10 cellular contexts compared by ENCODE assay signal in genomic region chr6:142843344-142843743, GRCh38.
DNase-seq lines count a peak whose midpoint lies in the region; ATAC-seq and TF ChIP-seq lines count a peak whose summit lies in the region.
"Had no signal": no experiment of that assay in that cellular context is flagged by ENCODE, and none has a peak within 500 bp of the region (broad histone marks: within the 10 kb centered on the region; RNA-seq: fewer than 3 reads in every experiment).

No MANE protein-coding gene starts in this region.

- no peaks in the 10 kb centered on the region for H3K9me3 Mint-ChIP-seq in activated naive CD8-positive, alpha-beta T cell treated with anti-CD3 and anti-CD28 coated beads for 36 hours
- H3K9me3 Mint-ChIP-seq in naive thymus-derived CD8-positive, alpha-beta T cell: no peaks in the 10 kb centered on the region

- DNase-seq in HT-29 (ENCODE audit: low spot score) (peak; percentile 29), NCI-H82 treated with DMSO at 0.1 percent for 48 hours (lab: John Stamatoyannopoulos, UW; ENCODE audit: unreplicated experiment) (no peak), NCI-H2081 treated with DMSO at 0.1 percent for 48 hours (lab: John Stamatoyannopoulos, UW) (no peak), Kasumi-1 (lab: John Stamatoyannopoulos, UW) (no peak), A673 (ENCODE audit: low spot score) (no peak)
- no peak for DNase-seq in activated naive CD8-positive, alpha-beta T cell treated with anti-CD3 and anti-CD28 coated beads for 36 hours
- DNase-seq in naive thymus-derived CD8-positive, alpha-beta T cell: no peak
- DNase-seq: DMS53 had no signal

- H3K27me3 ChIP-seq in BLaER1 treated with 17β-estradiol and CSF1 and Interleukin-3, amounts not matched to agents 10 nM and 100 nM: no peaks in the 10 kb centered on the region
- no peaks in the 10 kb centered on the region for H3K27me3 ChIP-seq in A673 (replicated peaks; ENCODE audit: insufficient read depth, low read depth, low read length, poor library complexity)
- H3K27me3 ChIP-seq: right atrium auricular region had no signal

- no peaks in the 10 kb centered on the region for H3K27me3 Mint-ChIP-seq in activated naive CD8-positive, alpha-beta T cell treated with anti-CD3 and anti-CD28 coated beads for 36 hours
- no peaks in the 10 kb centered on the region for H3K27me3 Mint-ChIP-seq in naive thymus-derived CD8-positive, alpha-beta T cell

- peaks cover 89% of the 10 kb centered on the region for H3K4me1 Mint-ChIP-seq in activated naive CD8-positive, alpha-beta T cell treated with anti-CD3 and anti-CD28 coated beads for 36 hours
- peaks cover 38 to 92% (median 84%) of the 10 kb centered on the region in 4 donors for H3K4me1 Mint-ChIP-seq in naive thymus-derived CD8-positive, alpha-beta T cell

- H3K4me2 ChIP-seq in BLaER1 treated with 17β-estradiol and CSF1 and Interleukin-3, amounts not matched to agents 10 nM and 100 nM: peak overlapping the region; percentile 50 to 94 (median 69); a peak in 21 of 22 replicates

- TF ChIP-seq CTCF in A673 (conservative IDR thresholded peaks at IDR 0.05; ENCODE audit: low read depth, low read length): no peak

- ATAC-seq in naive thymus-derived CD8-positive, alpha-beta T cell: peak in 1 of 2 donors; percentile 19

- H3K4me3 ChIP-seq in BLaER1 treated with 17β-estradiol and CSF1 and Interleukin-3, amounts not matched to agents 10 nM and 100 nM: no peak overlapping the region
- H3K4me3 ChIP-seq in A673 (ENCODE audit: low read depth, low read length, poor library complexity, severe bottlenecking): no peak overlapping the region

- peaks cover 0 to 3% (median 0%) of the 10 kb centered on the region in 11 experiments; a peak in 2 of 22 replicates for H3K36me3 ChIP-seq in BLaER1 treated with 17β-estradiol and CSF1 and Interleukin-3, amounts not matched to agents 10 nM and 100 nM
- no peaks in the 10 kb centered on the region for H3K36me3 ChIP-seq in A673 (ENCODE audit: insufficient read depth, low read length, poor library complexity, severe bottlenecking)
- H3K36me3 ChIP-seq: right atrium auricular region had no signal

- H3K4me1 ChIP-seq in BLaER1 treated with 17β-estradiol and CSF1 and Interleukin-3, amounts not matched to agents 10 nM and 100 nM: peaks cover 67 to 78% (median 71%) of the 10 kb centered on the region in 10 experiments
- H3K4me1 ChIP-seq in A673 (ENCODE audit: insufficient read depth, low read length, poor library complexity, severe bottlenecking): peaks cover 42% of the 10 kb centered on the region

- peak overlapping the region; percentile 64 for H3K4me3 Mint-ChIP-seq in activated naive CD8-positive, alpha-beta T cell treated with anti-CD3 and anti-CD28 coated beads for 36 hours
- peak overlapping the region; percentile 77 to 92 (median 84) for H3K4me3 Mint-ChIP-seq in naive thymus-derived CD8-positive, alpha-beta T cell

- H3K27ac ChIP-seq in BLaER1 treated with 17β-estradiol and CSF1 and Interleukin-3, amounts not matched to agents 10 nM and 100 nM: peak overlapping the region in 5 of 11 experiments; percentile 22 to 44 (median 35); a peak in 3 of 22 replicates
- H3K27ac ChIP-seq in A673 (ENCODE audit: low read depth, low read length, poor library complexity, severe bottlenecking): no peak overlapping the region

- peak overlapping the region in 1 of 11 experiments; percentile 26; a peak in 1 of 22 replicates for H3K9ac ChIP-seq in BLaER1 treated with 17β-estradiol and CSF1 and Interleukin-3, amounts not matched to agents 10 nM and 100 nM

- peaks cover 0 to 62% (median 13%) of the 10 kb centered on the region in 11 experiments; a peak in 10 of 22 replicates for H4K20me1 ChIP-seq in BLaER1 treated with 17β-estradiol and CSF1 and Interleukin-3, amounts not matched to agents 10 nM and 100 nM

- H3K36me3 Mint-ChIP-seq in activated naive CD8-positive, alpha-beta T cell treated with anti-CD3 and anti-CD28 coated beads for 36 hours: peaks cover 39% of the 10 kb centered on the region
- no peaks in the 10 kb centered on the region for H3K36me3 Mint-ChIP-seq in naive thymus-derived CD8-positive, alpha-beta T cell

- POLR2A ChIA-PET in naive thymus-derived CD8-positive, alpha-beta T cell (lab: Charles Lee): interaction anchor here (0.5 to 9.2 kb wide), 11 partner anchors 8 to 103 kb away, joined by 3 to 153 read pairs (median 9); no protein-coding TSS in a partner anchor
- POLR2A ChIA-PET in A673 (lab: Charles Lee; ENCODE audit: low non-redundant PET): interaction anchor here (0.6 kb wide), 1 partner anchor 117 kb away, joined by 3 read pairs; no protein-coding TSS in a partner anchor

- peak overlapping the region; percentile 96 for H3K27ac Mint-ChIP-seq in activated naive CD8-positive, alpha-beta T cell treated with anti-CD3 and anti-CD28 coated beads for 36 hours
- peak overlapping the region; percentile 91 to 98 (median 96) for H3K27ac Mint-ChIP-seq in naive thymus-derived CD8-positive, alpha-beta T cell

- no TSS peak for BruUV-seq in A673 (replicated peaks; lab: Mats Ljungman, UMichigan)

- H3K9me3 ChIP-seq in BLaER1 treated with 17β-estradiol and CSF1 and Interleukin-3, amounts not matched to agents 10 nM and 100 nM (replicated peaks in 1 of 11): peaks cover 0 to 5% (median 0%) of the 10 kb centered on the region in 11 experiments; a peak in 1 of 22 replicates
- H3K9me3 ChIP-seq in A673 (ENCODE audit: low read depth, low read length, poor library complexity, severe bottlenecking): no peaks in the 10 kb centered on the region
- H3K9me3 ChIP-seq: right atrium auricular region had no signal

- intact Hi-C loops in A673 (cut with micrococcal nuclease; ENCODE audit: unreplicated experiment): no loop called here

- CTCF ChIA-PET in A673 (lab: Charles Lee): no interaction called here
